Comparison of ENCODE assay signal across 23 cellular contexts in the genomic region with DNA sequence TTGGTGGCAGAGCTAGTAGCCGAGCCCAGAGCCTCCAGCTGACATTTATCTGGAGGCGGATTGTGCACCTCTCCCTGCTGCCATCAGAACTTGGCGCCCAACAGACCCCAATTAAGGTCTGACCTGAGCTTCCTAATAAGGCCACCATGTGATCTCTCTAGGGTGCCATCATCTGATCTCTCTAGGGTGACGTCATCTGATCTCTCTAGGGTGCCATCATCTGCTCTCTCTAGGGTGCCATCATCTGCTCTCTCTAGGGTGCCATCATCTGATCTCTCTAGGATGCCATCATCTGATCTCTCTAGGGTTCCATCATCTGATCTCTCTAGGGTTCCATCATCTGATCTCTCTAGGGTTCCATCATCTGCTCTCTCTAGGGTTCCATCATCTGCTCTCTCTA. TPM values are rescaled to one million over a fixed set of nuclear protein-coding genes. Genes with fewer than 3 reads are reported as not detected.
"Had no signal": no experiment of that assay in that cellular context is flagged by ENCODE, and none has a peak within 500 bp of the region (broad histone marks: within the 10 kb centered on the region; RNA-seq: fewer than 3 reads in every experiment).

No MANE protein-coding gene starts in this region.

- H3K9me3 ChIP-seq: SK-N-SH had no signal

- ATAC-seq: Panc1, PC-3, T-cell had no signal

- H3K4me2 ChIP-seq: KMS-11 had no signal

- DNase-seq: Kasumi-1; MM.1S; NCI-H1092 treated with DMSO at 0.1 percent for 48 hours; NCI-H1436; NCI-H187; NCI-H2029; NCI-H2081 treated with DMSO at 0.1 percent for 48 hours; NCI-H2171 treated with DMSO at 0.1 percent for 48 hours; NCI-H446; NCI-H510A; NCI-H524 treated with DMSO at 0.1 percent for 48 hours; NCI-H69; NCI-H774; NK-92 treated with Interleukin-12 subunit alpha and Interleukin-12 subunit beta, amount 100 ng/mL, for 24 hours; PC-3; SHP77; SK-N-SH; SW 1271; T-cell had no signal

- H3K27ac ChIP-seq: KMS-11, RWPE1 had no signal

- H3K9ac ChIP-seq: KMS-11, SK-N-SH had no signal

RNA-seq across cellular contexts. Expression of gene KCNF1, which starts 6.2 kb away (rescaled TPM):
- total RNA-seq: OCI-LY7, T-cell had no signal
